In genomic region chr13:52428295-52428694, GRCh38 we compare ENCODE assay signal across 13 cellular contexts. TPM values are rescaled to one million over a fixed set of nuclear protein-coding genes. Genes with fewer than 3 reads are reported as not detected.
DNase-seq lines count a peak whose midpoint lies in the region; ATAC-seq and TF ChIP-seq lines count a peak whose summit lies in the region.
"Had no signal": no experiment of that assay in that cellular context is flagged by ENCODE, and none has a peak within 500 bp of the region (broad histone marks: within the 10 kb centered on the region; RNA-seq: fewer than 3 reads in every experiment).

No MANE protein-coding gene starts in this region.

- H3K4me1 ChIP-seq in HUES48 (ENCODE audit: control insufficient read depth, insufficient read depth, low read length) (no peaks in the 10 kb centered on the region), adipocyte (ENCODE audit: control insufficient read depth, insufficient read depth, low read length) (no peaks in the 10 kb centered on the region)

- H3K27ac ChIP-seq in AG04450 (ENCODE audit: low read depth, low read length): no peak overlapping the region
- peak overlapping the region; percentile 44 for H3K27ac ChIP-seq in HUES48 (ENCODE audit: low read depth, low read length)

- DNase-seq in AG04450 (ENCODE audit: low read depth, low spot score) (peak; percentile 41), adipocyte (ENCODE audit: low read depth) (peak; percentile 34), kidney glomerular epithelial cell (lab: John Stamatoyannopoulos, UW) (peak; percentile 69), NCI-H446 treated with DMSO at 0.1 percent for 48 hours (lab: John Stamatoyannopoulos, UW) (no peak)
- no peak for DNase-seq in activated CD4-positive, alpha-beta T cell treated with anti-CD3 and anti-CD28 coated beads, Interleukin-2, amount 50 U/mL, for 1 hour
- DNase-seq in activated CD8-positive, alpha-beta memory T cell treated with anti-CD3 and anti-CD28 coated beads, Interleukin-2, amount 50 U/mL, for 48 hours: no peak
- DNase-seq: activated gamma-delta T cell treated with Interleukin-2 at 50 U/mL for 16 hours; KG1; naive thymus-derived CD8-positive, alpha-beta T cell; stimulated activated CD4-positive, alpha-beta T cell treated with anti-CD3 and anti-CD28 coated beads, Interleukin-15, amount 100 ng/mL, for 24 hours; stimulated activated naive B cell treated with anti-CD40 and anti-IgM and Interleukin-4, amounts not matched to agents 10 μg/mL and 1 μg/mL and 100 μg/mL, for 72 hours had no signal

- TF ChIP-seq CTCF in AG04450 (IDR thresholded peaks at IDR 0.05; ENCODE audit: low read depth, low read length): no peak

- no peaks in the 10 kb centered on the region for H3K9me3 Mint-ChIP-seq in stimulated activated memory B cell treated with anti-CD40 and anti-IgM and Interleukin-4, amounts not matched to agents 10 μg/mL and 1 μg/mL and 100 μg/mL, for 72 hours
- H3K9me3 Mint-ChIP-seq: naive thymus-derived CD8-positive, alpha-beta T cell; stimulated activated naive B cell treated with anti-CD40 and anti-IgM and Interleukin-4, amounts not matched to agents 10 μg/mL and 1 μg/mL and 100 μg/mL, for 72 hours had no signal

- H3K4me3 ChIP-seq in AG04450 (ENCODE audit: low read depth, low read length): no peak overlapping the region
- H3K4me3 ChIP-seq in HUES48 (ENCODE audit: low read depth, low read length): no peak overlapping the region
- no peak overlapping the region for H3K4me3 ChIP-seq in adipocyte (ENCODE audit: low read length)

- H3K27me3 Mint-ChIP-seq in stimulated activated memory B cell treated with anti-CD40 and anti-IgM and Interleukin-4, amounts not matched to agents 10 μg/mL and 1 μg/mL and 100 μg/mL, for 72 hours: no peaks in the 10 kb centered on the region
- H3K27me3 Mint-ChIP-seq: naive thymus-derived CD8-positive, alpha-beta T cell; stimulated activated naive B cell treated with anti-CD40 and anti-IgM and Interleukin-4, amounts not matched to agents 10 μg/mL and 1 μg/mL and 100 μg/mL, for 72 hours had no signal

- H3K9ac ChIP-seq in HUES48 (ENCODE audit: low read depth, low read length) (no peak overlapping the region), adipocyte (ENCODE audit: low read length) (no peak overlapping the region)

- CTCF ChIA-PET in AG04450 (lab: Charles Lee): interaction anchor here (1.0 to 1.8 kb wide), 4 partner anchors 19 to 76 kb away, joined by 3 to 17 read pairs (median 6); partner anchors contain the start of gene VPS36

- H3K27me3 ChIP-seq in AG04450 (ENCODE audit: control insufficient read depth, insufficient read depth, low read length) (no peaks in the 10 kb centered on the region), HUES48 (ENCODE audit: control insufficient read depth, insufficient read depth, low read length) (no peaks in the 10 kb centered on the region), adipocyte (replicated peaks; ENCODE audit: control insufficient read depth, insufficient read depth, low read length) (no peaks in the 10 kb centered on the region)

- no peak overlapping the region for H3K4me3 Mint-ChIP-seq in stimulated activated memory B cell treated with anti-CD40 and anti-IgM and Interleukin-4, amounts not matched to agents 10 μg/mL and 1 μg/mL and 100 μg/mL, for 72 hours
- H3K4me3 Mint-ChIP-seq: naive thymus-derived CD8-positive, alpha-beta T cell; stimulated activated naive B cell treated with anti-CD40 and anti-IgM and Interleukin-4, amounts not matched to agents 10 μg/mL and 1 μg/mL and 100 μg/mL, for 72 hours had no signal

- H3K36me3 Mint-ChIP-seq in stimulated activated memory B cell treated with anti-CD40 and anti-IgM and Interleukin-4, amounts not matched to agents 10 μg/mL and 1 μg/mL and 100 μg/mL, for 72 hours: peaks cover 46% of the 10 kb centered on the region

- POLR2A ChIA-PET in AG04450 (lab: Yijun Ruan, JAX): no interaction called here

- H3K36me3 ChIP-seq in HUES48 (ENCODE audit: control insufficient read depth, insufficient read depth, low read length) (peaks cover 59% of the 10 kb centered on the region), adipocyte (ENCODE audit: control insufficient read depth, insufficient read depth, low read length, severe bottlenecking) (peaks cover 76% of the 10 kb centered on the region)

- H3K9me3 ChIP-seq in AG04450 (ENCODE audit: control insufficient read depth, insufficient read depth, low read length) (no peaks in the 10 kb centered on the region), HUES48 (ENCODE audit: control insufficient read depth, insufficient read depth, low read length) (no peaks in the 10 kb centered on the region), adipocyte (ENCODE audit: control insufficient read depth, low read length) (no peaks in the 10 kb centered on the region)

- ATAC-seq in stimulated activated memory B cell treated with anti-CD40 and anti-IgM and Interleukin-4, amounts not matched to agents 10 μg/mL and 1 μg/mL and 100 μg/mL, for 72 hours: no peak
- ATAC-seq: naive thymus-derived CD8-positive, alpha-beta T cell; stimulated activated naive B cell treated with anti-CD40 and anti-IgM and Interleukin-4, amounts not matched to agents 10 μg/mL and 1 μg/mL and 100 μg/mL, for 72 hours had no signal

- no peak overlapping the region for H3K27ac Mint-ChIP-seq in stimulated activated memory B cell treated with anti-CD40 and anti-IgM and Interleukin-4, amounts not matched to agents 10 μg/mL and 1 μg/mL and 100 μg/mL, for 72 hours
- H3K27ac Mint-ChIP-seq: stimulated activated naive B cell treated with anti-CD40 and anti-IgM and Interleukin-4, amounts not matched to agents 10 μg/mL and 1 μg/mL and 100 μg/mL, for 72 hours had no signal

- no peaks in the 10 kb centered on the region for H3K4me1 Mint-ChIP-seq in stimulated activated memory B cell treated with anti-CD40 and anti-IgM and Interleukin-4, amounts not matched to agents 10 μg/mL and 1 μg/mL and 100 μg/mL, for 72 hours

RNA-seq across cellular contexts. Expression of gene VPS36, which starts 22.1 kb away (rescaled TPM):
- polyA plus RNA-seq in AG04450 (2011; rRNA removed): 20.5 and 24.2 TPM in 2 replicates
- 10.1 and 13.8 TPM in 2 replicates for polyA minus RNA-seq in AG04450 (2011; rRNA and poly(A)+ RNA removed)

RNA-seq across cellular contexts. Expression of gene THSD1, which starts 22.3 kb away (rescaled TPM):
- polyA plus RNA-seq in AG04450 (2011; rRNA removed): 7.9 and 8.3 TPM in 2 replicates
- 17.9 and 19.3 TPM in 2 replicates for polyA minus RNA-seq in AG04450 (2011; rRNA and poly(A)+ RNA removed)

RNA-seq across cellular contexts. Expression of gene CKAP2, which starts 27.0 kb away (rescaled TPM):
- polyA plus RNA-seq in AG04450 (2011; rRNA removed): 14.3 and 18.2 TPM in 2 replicates
- polyA minus RNA-seq in AG04450 (2011; rRNA and poly(A)+ RNA removed): 7.0 and 13.3 TPM in 2 replicates

Comparison
In these comparisons a context has a peak if more than half of its experiments do, and no peak if none do; other contexts are left out.
1. DNase-seq: peak in AG04450 (single experiment), adipocyte (single experiment) and kidney glomerular epithelial cell (single experiment); none in activated CD4-positive, alpha-beta T cell treated with anti-CD3 and anti-CD28 coated beads, Interleukin-2, amount 50 U/mL, for 1 hour (single experiment), activated CD8-positive, alpha-beta memory T cell treated with anti-CD3 and anti-CD28 coated beads, Interleukin-2, amount 50 U/mL, for 48 hours (single experiment) and NCI-H446 treated with DMSO at 0.1 percent for 48 hours (single experiment).